In the genomic region with DNA sequence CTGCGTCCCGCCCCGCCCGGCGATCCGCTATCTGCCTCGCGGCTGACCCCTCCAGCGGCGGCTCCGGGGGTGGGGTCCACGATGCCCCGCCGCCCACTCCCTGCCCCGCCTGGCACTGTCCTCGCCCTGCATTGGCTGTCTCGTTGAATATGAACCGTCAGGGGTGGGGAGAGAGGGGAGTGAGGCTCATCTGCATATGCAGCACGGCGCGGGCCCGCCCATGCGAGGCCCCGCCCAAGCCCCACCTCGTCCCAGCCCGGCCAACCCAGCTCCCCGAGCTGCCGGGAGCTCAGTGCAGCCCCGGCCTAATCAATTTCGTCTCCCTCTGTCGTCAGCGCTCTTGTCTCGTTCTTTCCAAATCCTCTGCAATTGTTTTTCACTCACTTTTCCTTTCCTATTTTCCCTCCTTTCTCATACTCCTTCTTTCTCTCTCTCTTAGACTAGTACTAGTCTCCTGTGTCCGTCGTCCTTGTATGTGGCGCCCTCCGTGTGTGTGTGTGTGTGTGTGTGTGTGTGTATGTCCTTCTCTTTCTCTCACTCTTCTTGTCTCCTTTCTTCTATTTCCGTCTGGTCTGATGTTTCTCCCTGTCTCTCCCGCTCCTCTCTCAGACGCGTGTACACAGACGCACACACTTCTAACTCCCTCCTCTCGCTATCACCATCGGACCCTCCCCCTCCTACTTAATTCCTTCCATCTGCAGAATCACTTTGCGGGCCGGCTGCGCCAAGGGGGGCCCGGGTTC, we compare ENCODE assay signal across 1 cellular context.
TF ChIP-seq lines count a peak whose summit lies in the region.

No MANE protein-coding gene starts in this region.

TF ChIP-seq in liver, 16 proteins besides CTCF, POLR2A, EP300 and RAD21 (continued from another document):
- TF ChIP-seq, protein P1, sequence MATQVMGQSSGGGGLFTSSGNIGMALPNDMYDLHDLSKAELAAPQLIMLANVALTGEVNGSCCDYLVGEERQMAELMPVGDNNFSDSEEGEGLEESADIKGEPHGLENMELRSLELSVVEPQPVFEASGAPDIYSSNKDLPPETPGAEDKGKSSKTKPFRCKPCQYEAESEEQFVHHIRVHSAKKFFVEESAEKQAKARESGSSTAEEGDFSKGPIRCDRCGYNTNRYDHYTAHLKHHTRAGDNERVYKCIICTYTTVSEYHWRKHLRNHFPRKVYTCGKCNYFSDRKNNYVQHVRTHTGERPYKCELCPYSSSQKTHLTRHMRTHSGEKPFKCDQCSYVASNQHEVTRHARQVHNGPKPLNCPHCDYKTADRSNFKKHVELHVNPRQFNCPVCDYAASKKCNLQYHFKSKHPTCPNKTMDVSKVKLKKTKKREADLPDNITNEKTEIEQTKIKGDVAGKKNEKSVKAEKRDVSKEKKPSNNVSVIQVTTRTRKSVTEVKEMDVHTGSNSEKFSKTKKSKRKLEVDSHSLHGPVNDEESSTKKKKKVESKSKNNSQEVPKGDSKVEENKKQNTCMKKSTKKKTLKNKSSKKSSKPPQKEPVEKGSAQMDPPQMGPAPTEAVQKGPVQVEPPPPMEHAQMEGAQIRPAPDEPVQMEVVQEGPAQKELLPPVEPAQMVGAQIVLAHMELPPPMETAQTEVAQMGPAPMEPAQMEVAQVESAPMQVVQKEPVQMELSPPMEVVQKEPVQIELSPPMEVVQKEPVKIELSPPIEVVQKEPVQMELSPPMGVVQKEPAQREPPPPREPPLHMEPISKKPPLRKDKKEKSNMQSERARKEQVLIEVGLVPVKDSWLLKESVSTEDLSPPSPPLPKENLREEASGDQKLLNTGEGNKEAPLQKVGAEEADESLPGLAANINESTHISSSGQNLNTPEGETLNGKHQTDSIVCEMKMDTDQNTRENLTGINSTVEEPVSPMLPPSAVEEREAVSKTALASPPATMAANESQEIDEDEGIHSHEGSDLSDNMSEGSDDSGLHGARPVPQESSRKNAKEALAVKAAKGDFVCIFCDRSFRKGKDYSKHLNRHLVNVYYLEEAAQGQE (IDR thresholded peaks at IDR 0.05): peak; percentile 83
- TF ChIP-seq TAF1 (conservative IDR thresholded peaks at IDR 0.05) (peak; percentile 86), HNF4G (IDR thresholded peaks at IDR 0.05) (no peak)
